ENCODE assay signal across 9 cellular contexts in the genomic region with DNA sequence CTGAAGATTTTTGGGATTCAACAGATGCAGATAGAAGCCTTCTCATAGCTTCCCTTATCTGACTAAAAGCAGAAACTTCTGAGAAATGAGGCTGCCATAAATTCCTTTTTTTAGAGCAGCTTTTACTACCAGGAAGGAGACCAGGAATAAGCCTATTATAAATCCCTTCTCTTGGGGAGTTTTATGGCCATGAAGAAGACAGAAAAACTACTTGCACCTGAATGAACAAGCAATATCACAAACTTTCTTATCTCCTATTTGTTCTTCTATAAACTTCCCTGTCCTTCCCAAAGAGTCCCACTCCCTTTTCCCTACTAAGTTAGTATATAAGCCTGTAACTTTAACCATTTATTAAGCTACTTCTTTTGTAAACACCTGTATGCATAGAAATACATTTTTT.
"Had no signal": no experiment of that assay in that cellular context is flagged by ENCODE, and none has a peak within 500 bp of the region (broad histone marks: within the 10 kb centered on the region; RNA-seq: fewer than 3 reads in every experiment).

No MANE protein-coding gene starts in this region.

- H3K27ac Mint-ChIP-seq: GM23338, H9 had no signal

- H3K4me3 ChIP-seq: GM23338, K562 had no signal

- FAIRE-seq: H1, H54, HTR-8/SVneo, K562 had no signal

- ATAC-seq: GM23338, K562 had no signal

- DNase-seq: H9, HCEC 1CT, IMR-90, KG1 had no signal

- H3K9me3 Mint-ChIP-seq: GM23338, H9 had no signal

- H3K4me3 Mint-ChIP-seq: GM23338, H9 had no signal
